24 cellular contexts compared by ENCODE assay signal in genomic region chr6:884570-884969, GRCh38.
DNase-seq lines count a peak whose midpoint lies in the region; ATAC-seq, FAIRE-seq and TF ChIP-seq lines count a peak whose summit lies in the region.
"Had no signal": no experiment of that assay in that cellular context is flagged by ENCODE, and none has a peak within 500 bp of the region (broad histone marks: within the 10 kb centered on the region; RNA-seq: fewer than 3 reads in every experiment).

No MANE protein-coding gene starts in this region.

- WGBS in pancreas, 2 donors = 8 to 10% methylated on average over 2 of the region's 2 CpGs

- no peaks in the 10 kb centered on the region for H3K36me3 Mint-ChIP-seq in activated naive CD4-positive, alpha-beta T cell treated with anti-CD3 and anti-CD28 coated beads, Interleukin-2, amount 10 ng/mL, durations not matched to agents 7 days and 5 days

- no peaks in the 10 kb centered on the region for H3K27me3 ChIP-seq in pancreas

- H3K27ac ChIP-seq in epithelial cell of prostate (peak overlapping the region; percentile 65), pancreas (peak overlapping the region in 2 of 4 donors; percentile 34 to 53)
- H3K27ac ChIP-seq: A549 had no signal

- peaks cover 25% of the 10 kb centered on the region for H3K4me1 Mint-ChIP-seq in activated naive CD4-positive, alpha-beta T cell treated with anti-CD3 and anti-CD28 coated beads, Interleukin-2, amount 10 ng/mL, durations not matched to agents 7 days and 5 days

- H3K36me3 ChIP-seq in pancreas = no peaks in the 10 kb centered on the region

- ATAC-seq in pancreas (peak; percentile 90 to 94 (median 92)), HG03571 (IDR thresholded peaks at IDR 0.05; ENCODE audit: unreplicated experiment) (no peak)
- no peak for ATAC-seq in activated CD4-positive, CD25-positive, alpha-beta regulatory T cell treated with anti-CD3 and anti-CD28 coated beads, Interleukin-2, amount 50 U/mL, for 24 hours
- ATAC-seq: A549, GM12878, GM23338, HCT116 had no signal

- H3K4me3 ChIP-seq in pancreas = no peak overlapping the region
- H3K4me3 ChIP-seq: A549, GM12878, GM23338 had no signal

- H3K9me3 ChIP-seq in pancreas = no peaks in the 10 kb centered on the region
- H3K9me3 ChIP-seq: A549 had no signal

- H3K27me3 Mint-ChIP-seq in activated naive CD4-positive, alpha-beta T cell treated with anti-CD3 and anti-CD28 coated beads, Interleukin-2, amount 10 ng/mL, durations not matched to agents 7 days and 5 days = peaks cover 24% of the 10 kb centered on the region

- no peak for FAIRE-seq in pancreas (lab: Jason Lieb, UNC)
- FAIRE-seq: A549, GM12878, GM18507 had no signal

- H3K4me3 Mint-ChIP-seq in activated naive CD4-positive, alpha-beta T cell treated with anti-CD3 and anti-CD28 coated beads, Interleukin-2, amount 10 ng/mL, durations not matched to agents 7 days and 5 days = no peak overlapping the region
- H3K4me3 Mint-ChIP-seq: GM23338 had no signal

- H3K9me3 Mint-ChIP-seq in activated naive CD4-positive, alpha-beta T cell treated with anti-CD3 and anti-CD28 coated beads, Interleukin-2, amount 10 ng/mL, durations not matched to agents 7 days and 5 days = no peaks in the 10 kb centered on the region
- H3K9me3 Mint-ChIP-seq: GM23338 had no signal

- H3K27ac Mint-ChIP-seq in activated naive CD4-positive, alpha-beta T cell treated with anti-CD3 and anti-CD28 coated beads, Interleukin-2, amount 10 ng/mL, durations not matched to agents 7 days and 5 days = peak overlapping the region; percentile 13
- H3K27ac Mint-ChIP-seq: GM23338 had no signal

- intact Hi-C loops in pancreas (cut with DNase I) = no loop called here

- CTCF ChIA-PET in activated naive CD4-positive, alpha-beta T cell treated with anti-CD3 and anti-CD28 coated beads, Interleukin-2, amount 10 ng/mL, durations not matched to agents 7 days and 5 days (lab: Charles Lee) = no interaction called here

- no peak for DNase-seq in activated naive CD4-positive, alpha-beta T cell treated with anti-CD3 and anti-CD28 coated beads, Interleukin-2, amount 10 ng/mL, durations not matched to agents 7 days and 5 days
- no peak for DNase-seq in activated naive CD4-positive, alpha-beta T cell (lab: John Stamatoyannopoulos, UW)
- DNase-seq in epithelial cell of prostate (ENCODE audit: low read depth, low spot score) = peak; percentile 16
- DNase-seq in pancreas = peak in 3 of 6 donors; percentile 51 to 70 (median 69)
- DNase-seq in NCI-H2081 (lab: John Stamatoyannopoulos, UW) = no peak
- DNase-seq in NK-92 (lab: John Stamatoyannopoulos, UW; ENCODE audit: unreplicated experiment) = no peak
- DNase-seq: C1 segment of cervical spinal cord, DMS 273 treated with DMSO at 0.1 percent for 48 hours, GDM1, KG1, MM.1S, NCI-H1092 treated with DMSO at 0.1 percent for 48 hours, NCI-H2107, NCI-H2227 treated with DMSO at 0.1 percent for 48 hours, NCI-H524, OCI-M1, SHP77 treated with DMSO at 0.1 percent for 48 hours had no signal

- H3K4me1 ChIP-seq in pancreas = peaks cover 4 to 15% (median 8%) of the 10 kb centered on the region in 3 donors
- H3K4me1 ChIP-seq: A549 had no signal

- no peak for TF ChIP-seq CTCF in pancreas (IDR thresholded peaks at IDR 0.05)

Comparison
In these comparisons a context has a peak if more than half of its experiments do, and no peak if none do; other contexts are left out.
1. ATAC-seq: peak in pancreas (4 of 4); none in HG03571 (single experiment) and activated CD4-positive, CD25-positive, alpha-beta regulatory T cell treated with anti-CD3 and anti-CD28 coated beads, Interleukin-2, amount 50 U/mL, for 24 hours (0 of 2).